28 cellular contexts compared by ENCODE assay signal in genomic region chr2:128791120-128791982, GRCh38.
A peak's percentile ranks its signal among the peaks of the same experiment; 100 is the strongest.
DNase-seq lines count a peak whose midpoint lies in the region; ATAC-seq and TF ChIP-seq lines count a peak whose summit lies in the region.
"Had no signal": no experiment of that assay in that cellular context is flagged by ENCODE, and none has a peak within 500 bp of the region (broad histone marks: within the 10 kb centered on the region; RNA-seq: fewer than 3 reads in every experiment).

No MANE protein-coding gene starts in this region.

- CTCF ChIA-PET in activated CD4-positive, alpha-beta memory T cell treated with anti-CD3 and anti-CD28 coated beads, Interleukin-2, amount 10 ng/mL, durations not matched to agents 7 days and 5 days (lab: Charles Lee) = no interaction called here
- CTCF ChIA-PET in activated CD4-positive, alpha-beta memory T cell treated with anti-CD3 and anti-CD28 coated beads for 36 hours (lab: Charles Lee) = no interaction called here

- DNase-seq in activated CD4-positive, alpha-beta memory T cell treated with anti-CD3 and anti-CD28 coated beads, Interleukin-2, amount 10 ng/mL, durations not matched to agents 7 days and 5 days = peak; percentile 10
- no peak for DNase-seq in activated CD4-positive, alpha-beta memory T cell treated with anti-CD3 and anti-CD28 coated beads for 36 hours
- DNase-seq in left lobe of liver (ENCODE audit: low spot score) (peak; percentile 33), hepatocyte (ENCODE audit: low spot score) (no peak)
- DNase-seq: activated B cell treated with CpG ODN at 0.5 μM for 24 hours; activated CD4-positive, alpha-beta T cell treated with anti-CD3 and anti-CD28 coated beads, Interleukin-2, amount 50 U/mL, for 4 hours; activated effector memory CD4-positive, alpha-beta T cell treated with anti-CD3 and anti-CD28 coated beads, Interleukin-2, amount 50 U/mL, for 16 hours; activated naive CD8-positive, alpha-beta T cell treated with anti-CD3 and anti-CD28 coated beads, Interleukin-2, amount 10 ng/mL, durations not matched to agents 7 days and 5 days; DMS153; effector memory CD8-positive, alpha-beta T cell; foreskin melanocyte; immature natural killer cell; KG1; mucosa of descending colon; NCI-H1436; SHP77; stimulated activated CD4-positive, alpha-beta T cell treated with anti-CD3 and anti-CD28 coated beads, Interleukin-2, amount 100 ng/mL, for 48 hours; T1000; testis had no signal

- H3K4me3 ChIP-seq in hepatocyte = no peak overlapping the region
- H3K4me3 ChIP-seq: mucosa of descending colon, spleen had no signal

- H3K9me3 Mint-ChIP-seq in activated CD4-positive, alpha-beta memory T cell treated with anti-CD3 and anti-CD28 coated beads, Interleukin-2, amount 10 ng/mL, durations not matched to agents 7 days and 5 days = peaks cover 23% of the 10 kb centered on the region
- H3K9me3 Mint-ChIP-seq in activated CD4-positive, alpha-beta memory T cell treated with anti-CD3 and anti-CD28 coated beads for 36 hours = peaks cover 9% of the 10 kb centered on the region
- H3K9me3 Mint-ChIP-seq in brain = peaks cover 0 to 6% (median 2%) of the 10 kb centered on the region in 5 experiments
- peaks cover 8% of the 10 kb centered on the region for H3K9me3 Mint-ChIP-seq in stimulated activated memory B cell treated with anti-CD40 and anti-IgM and Interleukin-4, amounts not matched to agents 10 μg/mL and 1 μg/mL and 100 μg/mL, for 72 hours
- H3K9me3 Mint-ChIP-seq: activated B cell treated with CpG ODN at 0.5 μM for 24 hours; CD8-positive, alpha-beta T cell had no signal

- H3K27me3 ChIP-seq in hepatocyte = no peaks in the 10 kb centered on the region
- H3K27me3 ChIP-seq: spleen, testis had no signal

- no peaks in the 10 kb centered on the region for H3K4me1 Mint-ChIP-seq in activated CD4-positive, alpha-beta memory T cell treated with anti-CD3 and anti-CD28 coated beads, Interleukin-2, amount 10 ng/mL, durations not matched to agents 7 days and 5 days
- no peaks in the 10 kb centered on the region for H3K4me1 Mint-ChIP-seq in activated CD4-positive, alpha-beta memory T cell treated with anti-CD3 and anti-CD28 coated beads for 36 hours (ENCODE audit: low read depth)
- peaks cover 56% of the 10 kb centered on the region for H3K4me1 Mint-ChIP-seq in brain
- no peaks in the 10 kb centered on the region for H3K4me1 Mint-ChIP-seq in stimulated activated memory B cell treated with anti-CD40 and anti-IgM and Interleukin-4, amounts not matched to agents 10 μg/mL and 1 μg/mL and 100 μg/mL, for 72 hours
- H3K4me1 Mint-ChIP-seq: activated B cell treated with CpG ODN at 0.5 μM for 24 hours; activated naive CD8-positive, alpha-beta T cell treated with anti-CD3 and anti-CD28 coated beads, Interleukin-2, amount 10 ng/mL, durations not matched to agents 7 days and 5 days; immature natural killer cell; stimulated activated effector memory CD8-positive, alpha-beta T cell treated with anti-CD3 and anti-CD28 coated beads, Interleukin-12 subunit alpha, Interleukin-12 subunit beta, amount 100 ng/mL, for 72 hours had no signal

- H3K9me3 ChIP-seq in hepatocyte (ENCODE audit: low read depth) = no peaks in the 10 kb centered on the region
- H3K9me3 ChIP-seq: mucosa of descending colon, spleen, testis had no signal

- H2AFZ ChIP-seq in hepatocyte = no peak overlapping the region

- TF ChIP-seq CTCF in brain (conservative IDR thresholded peaks at IDR 0.05) (no peak), hepatocyte (IDR thresholded peaks at IDR 0.05; ENCODE audit: poor library complexity) (no peak)

- ATAC-seq in left lobe of liver = no peak
- ATAC-seq in stimulated activated memory B cell treated with anti-CD40 and anti-IgM and Interleukin-4, amounts not matched to agents 10 μg/mL and 1 μg/mL and 100 μg/mL, for 72 hours = peak; percentile 4
- ATAC-seq in GM18858 (IDR thresholded peaks at IDR 0.05; ENCODE audit: unreplicated experiment) = no peak
- ATAC-seq in HG02763 (IDR thresholded peaks at IDR 0.05; ENCODE audit: unreplicated experiment) = no peak
- ATAC-seq: CD8-positive, alpha-beta T cell; effector memory CD8-positive, alpha-beta T cell; esophagus mucosa; mucosa of descending colon; stimulated activated effector memory CD8-positive, alpha-beta T cell treated with anti-CD3 and anti-CD28 coated beads, Interleukin-12 subunit alpha, Interleukin-12 subunit beta, amount 100 ng/mL, for 72 hours had no signal

- POLR2A ChIA-PET in activated CD4-positive, alpha-beta memory T cell treated with anti-CD3 and anti-CD28 coated beads, Interleukin-2, amount 10 ng/mL, durations not matched to agents 7 days and 5 days (lab: Charles Lee) = no interaction called here
- POLR2A ChIA-PET in activated CD4-positive, alpha-beta memory T cell treated with anti-CD3 and anti-CD28 coated beads for 36 hours (lab: Charles Lee) = no interaction called here

- no peak overlapping the region for H3K4me2 ChIP-seq in hepatocyte

- intact Hi-C loops in activated CD4-positive, alpha-beta memory T cell treated with anti-CD3 and anti-CD28 coated beads for 36 hours (cut with micrococcal nuclease) = no loop called here

- H3K9me2 ChIP-seq in hepatocyte (replicated peaks; ENCODE audit: insufficient read depth) = no peaks in the 10 kb centered on the region

- WGBS in hepatocyte (ENCODE audit: low lambda C conversion rate, missing lambda C conversion rate) = 88% methylated on average over 24 of the region's 24 CpGs

- H3K79me2 ChIP-seq in hepatocyte = no peaks in the 10 kb centered on the region

- H3K27ac ChIP-seq in hepatocyte = no peak overlapping the region
- H3K27ac ChIP-seq: 22Rv1, spleen, testis had no signal

- peaks cover 4% of the 10 kb centered on the region for H3K4me1 ChIP-seq in hepatocyte (ENCODE audit: insufficient read depth)
- H3K4me1 ChIP-seq: spleen, testis had no signal

- H3K27me3 Mint-ChIP-seq in activated CD4-positive, alpha-beta memory T cell treated with anti-CD3 and anti-CD28 coated beads, Interleukin-2, amount 10 ng/mL, durations not matched to agents 7 days and 5 days = no peaks in the 10 kb centered on the region
- H3K27me3 Mint-ChIP-seq in activated CD4-positive, alpha-beta memory T cell treated with anti-CD3 and anti-CD28 coated beads for 36 hours = no peaks in the 10 kb centered on the region
- H3K27me3 Mint-ChIP-seq in brain = peaks cover 12% of the 10 kb centered on the region
- H3K27me3 Mint-ChIP-seq in stimulated activated memory B cell treated with anti-CD40 and anti-IgM and Interleukin-4, amounts not matched to agents 10 μg/mL and 1 μg/mL and 100 μg/mL, for 72 hours = no peaks in the 10 kb centered on the region
- H3K27me3 Mint-ChIP-seq: activated naive CD8-positive, alpha-beta T cell treated with anti-CD3 and anti-CD28 coated beads, Interleukin-2, amount 10 ng/mL, durations not matched to agents 7 days and 5 days; effector memory CD8-positive, alpha-beta T cell had no signal

- no peaks in the 10 kb centered on the region for H3K36me3 ChIP-seq in hepatocyte (replicated peaks; ENCODE audit: insufficient read depth, low read depth)
- H3K36me3 ChIP-seq: spleen had no signal

- H4K20me1 ChIP-seq in hepatocyte (ENCODE audit: insufficient read depth, poor library complexity, severe bottlenecking) = no peaks in the 10 kb centered on the region

- no peak overlapping the region for H3K4me3 Mint-ChIP-seq in activated CD4-positive, alpha-beta memory T cell treated with anti-CD3 and anti-CD28 coated beads, Interleukin-2, amount 10 ng/mL, durations not matched to agents 7 days and 5 days
- H3K4me3 Mint-ChIP-seq in activated CD4-positive, alpha-beta memory T cell treated with anti-CD3 and anti-CD28 coated beads for 36 hours = no peak overlapping the region
- no peak overlapping the region for H3K4me3 Mint-ChIP-seq in brain
- no peak overlapping the region for H3K4me3 Mint-ChIP-seq in stimulated activated memory B cell treated with anti-CD40 and anti-IgM and Interleukin-4, amounts not matched to agents 10 μg/mL and 1 μg/mL and 100 μg/mL, for 72 hours
- H3K4me3 Mint-ChIP-seq: activated B cell treated with CpG ODN at 0.5 μM for 24 hours; activated naive CD8-positive, alpha-beta T cell treated with anti-CD3 and anti-CD28 coated beads, Interleukin-2, amount 10 ng/mL, durations not matched to agents 7 days and 5 days; CD8-positive, alpha-beta T cell; effector memory CD8-positive, alpha-beta T cell; immature natural killer cell; stimulated activated effector memory CD8-positive, alpha-beta T cell treated with anti-CD3 and anti-CD28 coated beads, Interleukin-12 subunit alpha, Interleukin-12 subunit beta, amount 100 ng/mL, for 72 hours had no signal

- no peaks in the 10 kb centered on the region for H3K36me3 Mint-ChIP-seq in activated CD4-positive, alpha-beta memory T cell treated with anti-CD3 and anti-CD28 coated beads, Interleukin-2, amount 10 ng/mL, durations not matched to agents 7 days and 5 days (ENCODE audit: low read depth)
- no peaks in the 10 kb centered on the region for H3K36me3 Mint-ChIP-seq in activated CD4-positive, alpha-beta memory T cell treated with anti-CD3 and anti-CD28 coated beads for 36 hours
- no peaks in the 10 kb centered on the region for H3K36me3 Mint-ChIP-seq in brain
- no peaks in the 10 kb centered on the region for H3K36me3 Mint-ChIP-seq in stimulated activated memory B cell treated with anti-CD40 and anti-IgM and Interleukin-4, amounts not matched to agents 10 μg/mL and 1 μg/mL and 100 μg/mL, for 72 hours
- H3K36me3 Mint-ChIP-seq: activated naive CD8-positive, alpha-beta T cell treated with anti-CD3 and anti-CD28 coated beads, Interleukin-2, amount 10 ng/mL, durations not matched to agents 7 days and 5 days; CD8-positive, alpha-beta T cell; immature natural killer cell; stimulated activated effector memory CD8-positive, alpha-beta T cell treated with anti-CD3 and anti-CD28 coated beads, Interleukin-12 subunit alpha, Interleukin-12 subunit beta, amount 100 ng/mL, for 72 hours had no signal

- no peak overlapping the region for H3K27ac Mint-ChIP-seq in activated CD4-positive, alpha-beta memory T cell treated with anti-CD3 and anti-CD28 coated beads, Interleukin-2, amount 10 ng/mL, durations not matched to agents 7 days and 5 days
- no peak overlapping the region for H3K27ac Mint-ChIP-seq in activated CD4-positive, alpha-beta memory T cell treated with anti-CD3 and anti-CD28 coated beads for 36 hours
- H3K27ac Mint-ChIP-seq in brain = peak overlapping the region in 3 of 5 experiments; percentile 12 to 28 (median 17)
- no peak overlapping the region for H3K27ac Mint-ChIP-seq in stimulated activated memory B cell treated with anti-CD40 and anti-IgM and Interleukin-4, amounts not matched to agents 10 μg/mL and 1 μg/mL and 100 μg/mL, for 72 hours
- H3K27ac Mint-ChIP-seq: activated B cell treated with CpG ODN at 0.5 μM for 24 hours; activated naive CD8-positive, alpha-beta T cell treated with anti-CD3 and anti-CD28 coated beads, Interleukin-2, amount 10 ng/mL, durations not matched to agents 7 days and 5 days; CD8-positive, alpha-beta T cell; effector memory CD8-positive, alpha-beta T cell; immature natural killer cell; stimulated activated effector memory CD8-positive, alpha-beta T cell treated with anti-CD3 and anti-CD28 coated beads, Interleukin-12 subunit alpha, Interleukin-12 subunit beta, amount 100 ng/mL, for 72 hours had no signal

Comparison
In these comparisons a context has a peak if more than half of its experiments do, and no peak if none do; other contexts are left out.
1. DNase-seq: peak in activated CD4-positive, alpha-beta memory T cell treated with anti-CD3 and anti-CD28 coated beads, Interleukin-2, amount 10 ng/mL, durations not matched to agents 7 days and 5 days (single experiment) and left lobe of liver (single experiment); none in activated CD4-positive, alpha-beta memory T cell treated with anti-CD3 and anti-CD28 coated beads for 36 hours (single experiment) and hepatocyte (single experiment).
2. H3K27ac Mint-ChIP-seq: peak in brain (3 of 5); none in activated CD4-positive, alpha-beta memory T cell treated with anti-CD3 and anti-CD28 coated beads, Interleukin-2, amount 10 ng/mL, durations not matched to agents 7 days and 5 days (single experiment), activated CD4-positive, alpha-beta memory T cell treated with anti-CD3 and anti-CD28 coated beads for 36 hours (single experiment) and stimulated activated memory B cell treated with anti-CD40 and anti-IgM and Interleukin-4, amounts not matched to agents 10 μg/mL and 1 μg/mL and 100 μg/mL, for 72 hours (single experiment).